Comparison of ENCODE assay signal across 1 cellular context in genomic region chr10:46016811-46017210, GRCh38.
TF ChIP-seq lines count a peak whose summit lies in the region.

No MANE protein-coding gene starts in this region.

TF ChIP-seq in K562, 482 proteins besides CTCF, POLR2A, EP300 and RAD21:
- TF ChIP-seq PHB2 (IDR thresholded peaks at IDR 0.05; ENCODE audit: low read depth) (0 out of 2 replicates have a peak, but pooled peaks have one; percentile 19), NCOA6 (IDR thresholded peaks at IDR 0.05) (no peak)
